21 cellular contexts compared by ENCODE assay signal in genomic region chr19:35486268-35486708, GRCh38. TPM values are rescaled to one million over a fixed set of nuclear protein-coding genes. Genes with fewer than 3 reads are reported as not detected.
DNase-seq lines count a peak whose midpoint lies in the region; ATAC-seq, FAIRE-seq and TF ChIP-seq lines count a peak whose summit lies in the region.
"Had no signal": no experiment of that assay in that cellular context is flagged by ENCODE, and none has a peak within 500 bp of the region (broad histone marks: within the 10 kb centered on the region; RNA-seq: fewer than 3 reads in every experiment).

No MANE protein-coding gene starts in this region.

- TF ChIP-seq CTCF in GM12878 (IDR thresholded peaks at IDR 0.05 in 2 of 3, conservative IDR thresholded peaks at IDR 0.05 in 1 of 3; ENCODE audit: control insufficient read depth in 2 of 3, extremely low read depth in 1 of 3, insufficient read depth in 1 of 3, low read depth in 3 of 3, low read length in 3 of 3) (no peak), liver (IDR thresholded peaks at IDR 0.05; ENCODE audit: low read depth, low read length, missing input control) (no peak)

- POLR2A ChIA-PET in GM12878 (lab: Charles Lee), result interaction anchor here (0.6 to 2.4 kb wide), 7 partner anchors 9 to 158 kb away, joined by 3 to 10 read pairs (median 5); no protein-coding TSS in a partner anchor

- H3K4me3 ChIP-seq in GM12878 (no peak overlapping the region), liver (ENCODE audit: low read depth in 1 of 3, low read length in 3 of 3) (no peak overlapping the region)
- H3K4me3 ChIP-seq: GM23248 had no signal

- RAD21 ChIA-PET in GM12878 (lab: Charles Lee; ENCODE audit: unreplicated experiment), result interaction anchor here (0.7 to 2.7 kb wide), 6 partner anchors 9 to 133 kb away, joined by 3 to 15 read pairs (median 4); no protein-coding TSS in a partner anchor

- SMC1A ChIA-PET in GM12878 (lab: Charles Lee; ENCODE audit: uncharacterized antibody, unreplicated experiment), result interaction anchor here (0.8 to 4.1 kb wide), 10 partner anchors 9 to 134 kb away, joined by 3 to 21 read pairs (median 6); no protein-coding TSS in a partner anchor

- CTCF ChIA-PET in GM12878 (lab: Yijun Ruan, JAX), result interaction anchor here (0.6 to 5.4 kb wide), 11 partner anchors 9 to 345 kb away, joined by 3 to 55 read pairs (median 4); no protein-coding TSS in a partner anchor

- H3K4me1 ChIP-seq in GM12878 (ENCODE audit: control insufficient read depth, insufficient read depth, low read length) (peaks cover 14% of the 10 kb centered on the region), liver (ENCODE audit: control insufficient read depth in 4 of 4, insufficient read depth in 4 of 4, low read length in 3 of 4) (peaks cover 0 to 15% (median 7%) of the 10 kb centered on the region in 4 donors)

- no peaks in the 10 kb centered on the region for H4K20me1 ChIP-seq in GM12878 (ENCODE audit: control insufficient read depth, insufficient read depth)

- H3K36me3 ChIP-seq in GM12878 (ENCODE audit: control insufficient read depth in 2 of 2, insufficient read depth in 2 of 2, low read length in 1 of 2) (no peaks in the 10 kb centered on the region), liver (ENCODE audit: control insufficient read depth in 4 of 4, insufficient read depth in 3 of 4, low read depth in 1 of 4, low read length in 3 of 4) (peaks cover 0 to 1% (median 0%) of the 10 kb centered on the region in 4 donors)

- WGBS in GM12878 (ENCODE audit: insufficient coverage, insufficient replicate concordance, low lambda C conversion rate, missing lambda C conversion rate), result 94% methylated on average over 3 of the region's 3 CpGs
- WGBS in liver, result 31% methylated on average over 3 of the region's 3 CpGs

- BruUV-seq in GM12878 (replicated peaks; lab: Mats Ljungman, UMichigan), result no TSS peak

- TF ChIP-seq RAD21 in GM12878 (IDR thresholded peaks at IDR 0.05; ENCODE audit: insufficient read depth, low read depth, low read length), result no peak
- no peak for TF ChIP-seq RAD21 in liver (IDR thresholded peaks at IDR 0.05)

- H2AFZ ChIP-seq in GM12878 (ENCODE audit: control insufficient read depth, low read depth, low read length), result no peak overlapping the region
- H2AFZ ChIP-seq: GM23248 had no signal

- ATAC-seq in GM12878 (no peak), left colon (peak; percentile 45), HG03045 (IDR thresholded peaks at IDR 0.05; ENCODE audit: unreplicated experiment) (no peak)
- ATAC-seq: HCT116 had no signal

- no peaks in the 10 kb centered on the region for H3K79me2 ChIP-seq in GM12878 (ENCODE audit: control insufficient read depth, insufficient read depth, low read length)

- FAIRE-seq in GM12878 (lab: Jason Lieb, UNC), result peak; percentile 7
- FAIRE-seq: G401.6, GM19239, H1 had no signal

- DNase-seq in GM12878 (ENCODE audit: low read depth, low spot score) (no peak), left colon (no peak), germinal center (ENCODE audit: low spot score) (no peak), NCI-H446 treated with DMSO at 0.1 percent for 48 hours (lab: John Stamatoyannopoulos, UW) (no peak), NOMO-1 (lab: John Stamatoyannopoulos, UW; ENCODE audit: unreplicated experiment in 2 of 2) (no peak)
- DNase-seq: C1 segment of cervical spinal cord; CD4-positive, alpha-beta memory T cell; COR-L47; DMS153; DND-41; GM23248; H7 had no signal

- in situ Hi-C loops in GM12878 (cut with MboI), result no loop called here

- TF ChIP-seq EP300 in GM12878 (IDR thresholded peaks at IDR 0.05; ENCODE audit: borderline replicate concordance in 1 of 2, control insufficient read depth in 1 of 2, low read depth in 2 of 2, low read length in 2 of 2), result no peak

- TF ChIP-seq POLR2A in GM12878 (IDR thresholded peaks at IDR 0.05; ENCODE audit: low read depth, low read length), result no peak

- H3K27me3 ChIP-seq in GM12878 (replicated peaks in 1 of 2; ENCODE audit: control insufficient read depth in 2 of 2, insufficient read depth in 2 of 2, low read length in 1 of 2) (no peaks in the 10 kb centered on the region), liver (ENCODE audit: control insufficient read depth in 4 of 4, insufficient read depth in 4 of 4, low read length in 3 of 4) (no peaks in the 10 kb centered on the region)

- H3K4me2 ChIP-seq in GM12878 (ENCODE audit: control insufficient read depth, insufficient read depth), result no peak overlapping the region

- H3K9ac ChIP-seq in GM12878 (ENCODE audit: control insufficient read depth, insufficient read depth, low read length) (no peak overlapping the region), liver (ENCODE audit: low read depth in 1 of 2, low read length in 2 of 2) (no peak overlapping the region)
- H3K9ac ChIP-seq: GM23248 had no signal

- intact Hi-C loops in GM12878 (cut with micrococcal nuclease; ENCODE audit: unreplicated experiment), result no loop called here
- intact Hi-C loops in left colon (cut with DNase I, micrococcal nuclease), result no loop called here

- no peak overlapping the region for H3K27ac ChIP-seq in GM12878 (ENCODE audit: control insufficient read depth, insufficient read depth)
- no peak overlapping the region for H3K27ac ChIP-seq in liver (ENCODE audit: low read depth in 1 of 2, low read length in 2 of 2)
- H3K27ac ChIP-seq: GM23248 had no signal

- no peaks in the 10 kb centered on the region for H3K9me3 ChIP-seq in GM12878 (replicated peaks; ENCODE audit: control insufficient read depth, insufficient read depth, low read length)
- H3K9me3 ChIP-seq in liver (ENCODE audit: control insufficient read depth in 4 of 4, low read length in 3 of 4), result no peaks in the 10 kb centered on the region

RNA-seq across cellular contexts. Expression of gene KRTDAP, which starts 4.0 kb away (rescaled TPM):
- total RNA-seq in GM12878 (2013; cell fraction: nucleolus; rRNA removed), result not detected in 2 replicates
- not detected in 2 replicates for total RNA-seq in GM12878 (2014; rRNA removed)
- total RNA-seq in GM12878 (2014; rRNA removed; fragmentation: Illumina TruSeq; extraction: Trizol), result not detected in 2 replicates
- total RNA-seq in GM12878 (2021), result not detected in 2 replicates
- not detected for polyA plus RNA-seq in GM12878 (2011; ENCODE audit: low read depth)
- polyA plus RNA-seq in GM12878 (2011; rRNA removed), result 0.23 TPM in 1 of 2 replicates, not detected in the other
- polyA plus RNA-seq in GM12878 (2011; cell fraction: cytosol; rRNA removed), result not detected in 2 replicates
- polyA plus RNA-seq in GM12878 (2011; cell fraction: nucleus; rRNA removed), result 0.34 TPM in 1 of 2 replicates, not detected in the other
- not detected in 2 replicates for polyA plus RNA-seq in GM12878 (2012)
- not detected in 2 replicates for polyA plus RNA-seq in GM12878 (2014; fragmentation: Illumina TruSeq; extraction: Trizol)
- polyA plus RNA-seq in GM12878 (2014; fragmentation: Nextera tagmentation; extraction: Ambion mirVana), result not detected
- polyA plus RNA-seq in GM12878 (2014; rRNA removed), result not detected in 2 replicates
- polyA plus RNA-seq in GM12878 (2016; fragmentation: Nextera tagmentation; extraction: Ambion mirVana), result not detected
- polyA minus RNA-seq in GM12878 (2011; rRNA and poly(A)+ RNA removed), result not detected in 2 replicates
- not detected in 2 replicates for polyA minus RNA-seq in GM12878 (2011; cell fraction: cytosol; rRNA and poly(A)+ RNA removed)
- polyA minus RNA-seq in GM12878 (2011; cell fraction: nucleus; rRNA and poly(A)+ RNA removed), result not detected in 2 replicates
- total RNA-seq in left colon, result not detected
- not detected for total RNA-seq in liver
- polyA plus RNA-seq in liver, result not detected
- total RNA-seq: A172; A673; CD4-positive, alpha-beta memory T cell; GM23248 had no signal
- polyA plus RNA-seq: BJ; CD4-positive, alpha-beta memory T cell; GM23248 had no signal

RNA-seq across cellular contexts. Expression of gene DMKN, which starts 27.2 kb away (rescaled TPM):
- 230 and 233 TPM in 2 replicates for total RNA-seq in GM12878 (2013; cell fraction: nucleolus; rRNA removed)
- total RNA-seq in GM12878 (2014; rRNA removed) (59.5 and 68.0 TPM in 2 replicates), GM12878 (2014; rRNA removed; fragmentation: Illumina TruSeq; extraction: Trizol) (52.6 and 61.3 TPM in 2 replicates), GM12878 (2021) (57.8 and 64.9 TPM in 2 replicates), left colon (10 to 100 TPM in 1 of 2 donors, 1 to 10 TPM in 1; 8.8 to 13.8 TPM), liver (1 to 10 TPM; 1.7 to 9.4 TPM)
- polyA plus RNA-seq in GM12878 (2011; ENCODE audit: low read depth), result 52.3 TPM
- polyA plus RNA-seq in GM12878 (2011; rRNA removed) (60.7 and 72.5 TPM in 2 replicates), GM12878 (2014; fragmentation: Illumina TruSeq; extraction: Trizol) (90.7 and 102 TPM in 2 replicates), GM12878 (2014; fragmentation: Nextera tagmentation; extraction: Ambion mirVana) (10 to 100 TPM; 36.4 to 43.3 TPM), GM12878 (2014; rRNA removed) (87.8 and 114 TPM in 2 replicates), GM12878 (2016; fragmentation: Nextera tagmentation; extraction: Ambion mirVana) (10 to 100 TPM; 57.8 to 65.9 TPM), liver (1 to 10 TPM; 1.4 to 3.1 TPM)
- 78.7 and 92.1 TPM in 2 replicates for polyA plus RNA-seq in GM12878 (2011; cell fraction: cytosol; rRNA removed)
- polyA plus RNA-seq in GM12878 (2011; cell fraction: nucleus; rRNA removed), result 118 and 167 TPM in 2 replicates
- 23.7 and 29.9 TPM in 2 replicates for polyA plus RNA-seq in GM12878 (2012)
- polyA minus RNA-seq in GM12878 (2011; rRNA and poly(A)+ RNA removed), result 16.8 and 29.2 TPM in 2 replicates
- 10.3 and 13.2 TPM in 2 replicates for polyA minus RNA-seq in GM12878 (2011; cell fraction: cytosol; rRNA and poly(A)+ RNA removed)
- 28.0 and 32.9 TPM in 2 replicates for polyA minus RNA-seq in GM12878 (2011; cell fraction: nucleus; rRNA and poly(A)+ RNA removed)
- total RNA-seq: A673 had no signal

RNA-seq across cellular contexts. Expression of gene FFAR2, which starts 38.2 kb away (rescaled TPM):
- total RNA-seq in GM12878 (2013; cell fraction: nucleolus; rRNA removed), result 1.3 and 1.4 TPM in 2 replicates
- 2.8 and 2.9 TPM in 2 replicates for total RNA-seq in GM12878 (2014; rRNA removed)
- 1.9 and 2.5 TPM in 2 replicates for total RNA-seq in GM12878 (2014; rRNA removed; fragmentation: Illumina TruSeq; extraction: Trizol)
- 2.3 and 2.8 TPM in 2 replicates for total RNA-seq in GM12878 (2021)
- 2.5 TPM for polyA plus RNA-seq in GM12878 (2011; ENCODE audit: low read depth)
- 0.05 and 0.06 TPM in 2 replicates for polyA plus RNA-seq in GM12878 (2011; rRNA removed)
- 0.03 and 0.08 TPM in 2 replicates for polyA plus RNA-seq in GM12878 (2011; cell fraction: cytosol; rRNA removed)
- polyA plus RNA-seq in GM12878 (2011; cell fraction: nucleus; rRNA removed), result not detected in 2 replicates
- polyA plus RNA-seq in GM12878 (2012), result 2.0 and 3.2 TPM in 2 replicates
- 2.5 and 4.0 TPM in 2 replicates for polyA plus RNA-seq in GM12878 (2014; fragmentation: Illumina TruSeq; extraction: Trizol)
- 1 to 10 TPM; 1.8 to 3.1 TPM for polyA plus RNA-seq in GM12878 (2014; fragmentation: Nextera tagmentation; extraction: Ambion mirVana)
- polyA plus RNA-seq in GM12878 (2014; rRNA removed), result 2.8 and 3.1 TPM in 2 replicates
- 1 to 10 TPM in 1 of 2 experiments, under 1 TPM in 1; 0.53 to 1.1 TPM for polyA plus RNA-seq in GM12878 (2016; fragmentation: Nextera tagmentation; extraction: Ambion mirVana)
- polyA minus RNA-seq in GM12878 (2011; rRNA and poly(A)+ RNA removed), result 0.10 TPM in 1 of 2 replicates, not detected in the other
- not detected in 2 replicates for polyA minus RNA-seq in GM12878 (2011; cell fraction: cytosol; rRNA and poly(A)+ RNA removed)
- polyA minus RNA-seq in GM12878 (2011; cell fraction: nucleus; rRNA and poly(A)+ RNA removed), result 0.19 TPM in 1 of 2 replicates, not detected in the other
- 1 to 10 TPM; 1.2 to 1.8 TPM for total RNA-seq in left colon
- under 1 TPM; 0.67 to 0.84 TPM for total RNA-seq in liver
- under 1 TPM; 0.25 to 0.28 TPM for polyA plus RNA-seq in liver
- total RNA-seq: A172, A673, GM23248, H1, H7 had no signal
- polyA plus RNA-seq: BJ; CD4-positive, alpha-beta memory T cell; GM23248; H1 had no signal

RNA-seq across cellular contexts. Expression of gene SBSN, which starts 41.8 kb away (rescaled TPM):
- total RNA-seq in GM12878 (2013; cell fraction: nucleolus; rRNA removed), result 0.19 TPM in 1 of 2 replicates, not detected in the other
- total RNA-seq in GM12878 (2014; rRNA removed) (not detected in 2 replicates), GM12878 (2014; rRNA removed; fragmentation: Illumina TruSeq; extraction: Trizol) (not detected in 2 replicates), GM12878 (2021) (not detected in 2 replicates), left colon (not detected), liver (not detected)
- not detected for polyA plus RNA-seq in GM12878 (2011; ENCODE audit: low read depth)
- polyA plus RNA-seq in GM12878 (2011; rRNA removed) (not detected in 2 replicates), GM12878 (2014; fragmentation: Illumina TruSeq; extraction: Trizol) (not detected in 2 replicates), GM12878 (2014; fragmentation: Nextera tagmentation; extraction: Ambion mirVana) (not detected), GM12878 (2014; rRNA removed) (0.09 TPM in 1 of 2 replicates, not detected in the other), GM12878 (2016; fragmentation: Nextera tagmentation; extraction: Ambion mirVana) (not detected), liver (not detected)
- polyA plus RNA-seq in GM12878 (2011; cell fraction: cytosol; rRNA removed), result not detected in 2 replicates
- 0.25 TPM in 1 of 2 replicates, not detected in the other for polyA plus RNA-seq in GM12878 (2011; cell fraction: nucleus; rRNA removed)
- polyA plus RNA-seq in GM12878 (2012), result 0.18 and 0.32 TPM in 2 replicates
- polyA minus RNA-seq in GM12878 (2011; rRNA and poly(A)+ RNA removed), result not detected in 2 replicates
- not detected in 2 replicates for polyA minus RNA-seq in GM12878 (2011; cell fraction: cytosol; rRNA and poly(A)+ RNA removed)
- not detected in 2 replicates for polyA minus RNA-seq in GM12878 (2011; cell fraction: nucleus; rRNA and poly(A)+ RNA removed)
- total RNA-seq: A172; A673; CD4-positive, alpha-beta memory T cell; H1; H7 had no signal
- polyA plus RNA-seq: CD4-positive, alpha-beta memory T cell; H1 had no signal

RNA-seq across cellular contexts. Expression of gene GAPDHS, which starts 47.0 kb away (rescaled TPM):
- not detected in 2 replicates for total RNA-seq in GM12878 (2013; cell fraction: nucleolus; rRNA removed)
- total RNA-seq in GM12878 (2014; rRNA removed), result not detected in 2 replicates
- not detected in 2 replicates for total RNA-seq in GM12878 (2014; rRNA removed; fragmentation: Illumina TruSeq; extraction: Trizol)
- not detected in 2 replicates for total RNA-seq in GM12878 (2021)
- not detected for polyA plus RNA-seq in GM12878 (2011; ENCODE audit: low read depth)
- 0.08 TPM in 1 of 2 replicates, not detected in the other for polyA plus RNA-seq in GM12878 (2011; rRNA removed)
- polyA plus RNA-seq in GM12878 (2011; cell fraction: cytosol; rRNA removed), result 0.06 and 0.07 TPM in 2 replicates
- polyA plus RNA-seq in GM12878 (2011; cell fraction: nucleus; rRNA removed), result not detected in 2 replicates
- not detected in 2 replicates for polyA plus RNA-seq in GM12878 (2012)
- not detected in 2 replicates for polyA plus RNA-seq in GM12878 (2014; fragmentation: Illumina TruSeq; extraction: Trizol)
- polyA plus RNA-seq in GM12878 (2014; fragmentation: Nextera tagmentation; extraction: Ambion mirVana), result not detected
- not detected in 2 replicates for polyA plus RNA-seq in GM12878 (2014; rRNA removed)
- not detected for polyA plus RNA-seq in GM12878 (2016; fragmentation: Nextera tagmentation; extraction: Ambion mirVana)
- polyA minus RNA-seq in GM12878 (2011; rRNA and poly(A)+ RNA removed), result not detected in 2 replicates
- not detected in 2 replicates for polyA minus RNA-seq in GM12878 (2011; cell fraction: cytosol; rRNA and poly(A)+ RNA removed)
- polyA minus RNA-seq in GM12878 (2011; cell fraction: nucleus; rRNA and poly(A)+ RNA removed), result not detected in 2 replicates
- not detected for total RNA-seq in left colon
- not detected for total RNA-seq in liver
- polyA plus RNA-seq in liver, result not detected
- total RNA-seq: A172; A673; CD4-positive, alpha-beta memory T cell; GM23248; H1 had no signal
- polyA plus RNA-seq: BJ; CD4-positive, alpha-beta memory T cell; GM23248 had no signal
